Comparison of ENCODE assay signal across 1 cellular context in the genomic region with DNA sequence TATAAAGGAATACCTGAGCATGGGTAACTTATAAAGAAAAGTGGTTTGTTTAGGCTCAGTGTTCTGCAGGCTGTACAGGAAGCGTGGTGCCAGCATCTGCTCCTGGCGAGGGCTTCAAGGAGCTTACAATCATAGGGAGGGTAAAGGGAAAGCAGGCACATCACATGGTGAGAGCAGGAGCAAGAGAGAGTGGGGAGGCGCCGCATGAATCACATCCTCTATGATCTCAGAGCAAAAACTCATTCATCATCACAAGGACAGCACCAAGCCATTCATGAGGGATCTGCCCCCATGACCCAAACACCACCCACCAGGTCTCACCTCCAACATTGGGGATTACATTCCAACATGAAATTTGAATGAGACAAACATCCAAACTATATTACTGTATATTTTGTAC.
TF ChIP-seq lines count a peak whose summit lies in the region.

No MANE protein-coding gene starts in this region.

TF ChIP-seq in K562, 482 proteins besides CTCF, POLR2A, EP300 and RAD21 (continued from another document):
- TF ChIP-seq EGR1 (conservative IDR thresholded peaks at IDR 0.05) (peak; percentile 35; the same call in 1 of the 2 replicates), PTTG1 (tag; IDR thresholded peaks at IDR 0.05; ENCODE audit: low read depth) (no peak), FOXA1 (IDR thresholded peaks at IDR 0.05; ENCODE audit: borderline replicate concordance) (no peak), TRIM24 (IDR thresholded peaks at IDR 0.05) (peak; percentile 10 to 67; a peak in 2 of 4 replicates), ARID1B (IDR thresholded peaks at IDR 0.05) (0 out of 2 replicates have a peak, but pooled peaks have one; percentile 21), ZNF212 (CRISPR knock-in tag; IDR thresholded peaks at IDR 0.05) (no peak), MEIS2 (IDR thresholded peaks at IDR 0.05; ENCODE audit: partially characterized antibody) (peak; percentile 91), PTRF (tag; IDR thresholded peaks at IDR 0.05) (no peak)
- TF ChIP-seq, protein P1, sequence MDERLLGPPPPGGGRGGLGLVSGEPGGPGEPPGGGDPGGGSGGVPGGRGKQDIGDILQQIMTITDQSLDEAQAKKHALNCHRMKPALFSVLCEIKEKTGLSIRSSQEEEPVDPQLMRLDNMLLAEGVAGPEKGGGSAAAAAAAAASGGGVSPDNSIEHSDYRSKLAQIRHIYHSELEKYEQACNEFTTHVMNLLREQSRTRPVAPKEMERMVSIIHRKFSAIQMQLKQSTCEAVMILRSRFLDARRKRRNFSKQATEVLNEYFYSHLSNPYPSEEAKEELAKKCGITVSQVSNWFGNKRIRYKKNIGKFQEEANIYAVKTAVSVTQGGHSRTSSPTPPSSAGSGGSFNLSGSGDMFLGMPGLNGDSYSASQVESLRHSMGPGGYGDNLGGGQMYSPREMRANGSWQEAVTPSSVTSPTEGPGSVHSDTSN (CRISPR knock-in tag; IDR thresholded peaks at IDR 0.05; ENCODE audit: low read depth): no peak
- TF ChIP-seq, protein P1 (tag; conservative IDR thresholded peaks at IDR 0.05; ENCODE audit: low read depth): peak; percentile 38; the same call in 1 of the 2 replicates
- TF ChIP-seq, protein P2, sequence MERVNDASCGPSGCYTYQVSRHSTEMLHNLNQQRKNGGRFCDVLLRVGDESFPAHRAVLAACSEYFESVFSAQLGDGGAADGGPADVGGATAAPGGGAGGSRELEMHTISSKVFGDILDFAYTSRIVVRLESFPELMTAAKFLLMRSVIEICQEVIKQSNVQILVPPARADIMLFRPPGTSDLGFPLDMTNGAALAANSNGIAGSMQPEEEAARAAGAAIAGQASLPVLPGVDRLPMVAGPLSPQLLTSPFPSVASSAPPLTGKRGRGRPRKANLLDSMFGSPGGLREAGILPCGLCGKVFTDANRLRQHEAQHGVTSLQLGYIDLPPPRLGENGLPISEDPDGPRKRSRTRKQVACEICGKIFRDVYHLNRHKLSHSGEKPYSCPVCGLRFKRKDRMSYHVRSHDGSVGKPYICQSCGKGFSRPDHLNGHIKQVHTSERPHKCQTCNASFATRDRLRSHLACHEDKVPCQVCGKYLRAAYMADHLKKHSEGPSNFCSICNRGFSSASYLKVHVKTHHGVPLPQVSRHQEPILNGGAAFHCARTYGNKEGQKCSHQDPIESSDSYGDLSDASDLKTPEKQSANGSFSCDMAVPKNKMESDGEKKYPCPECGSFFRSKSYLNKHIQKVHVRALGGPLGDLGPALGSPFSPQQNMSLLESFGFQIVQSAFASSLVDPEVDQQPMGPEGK (CRISPR knock-in tag; IDR thresholded peaks at IDR 0.05; ENCODE audit: borderline replicate concordance): no peak
- TF ChIP-seq, protein P3, sequence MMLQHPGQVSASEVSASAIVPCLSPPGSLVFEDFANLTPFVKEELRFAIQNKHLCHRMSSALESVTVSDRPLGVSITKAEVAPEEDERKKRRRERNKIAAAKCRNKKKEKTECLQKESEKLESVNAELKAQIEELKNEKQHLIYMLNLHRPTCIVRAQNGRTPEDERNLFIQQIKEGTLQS (IDR thresholded peaks at IDR 0.05): peak; percentile 84
- TF ChIP-seq, protein P3 (CRISPR knock-in tag; conservative IDR thresholded peaks at IDR 0.05): no peak
